In the genomic region with DNA sequence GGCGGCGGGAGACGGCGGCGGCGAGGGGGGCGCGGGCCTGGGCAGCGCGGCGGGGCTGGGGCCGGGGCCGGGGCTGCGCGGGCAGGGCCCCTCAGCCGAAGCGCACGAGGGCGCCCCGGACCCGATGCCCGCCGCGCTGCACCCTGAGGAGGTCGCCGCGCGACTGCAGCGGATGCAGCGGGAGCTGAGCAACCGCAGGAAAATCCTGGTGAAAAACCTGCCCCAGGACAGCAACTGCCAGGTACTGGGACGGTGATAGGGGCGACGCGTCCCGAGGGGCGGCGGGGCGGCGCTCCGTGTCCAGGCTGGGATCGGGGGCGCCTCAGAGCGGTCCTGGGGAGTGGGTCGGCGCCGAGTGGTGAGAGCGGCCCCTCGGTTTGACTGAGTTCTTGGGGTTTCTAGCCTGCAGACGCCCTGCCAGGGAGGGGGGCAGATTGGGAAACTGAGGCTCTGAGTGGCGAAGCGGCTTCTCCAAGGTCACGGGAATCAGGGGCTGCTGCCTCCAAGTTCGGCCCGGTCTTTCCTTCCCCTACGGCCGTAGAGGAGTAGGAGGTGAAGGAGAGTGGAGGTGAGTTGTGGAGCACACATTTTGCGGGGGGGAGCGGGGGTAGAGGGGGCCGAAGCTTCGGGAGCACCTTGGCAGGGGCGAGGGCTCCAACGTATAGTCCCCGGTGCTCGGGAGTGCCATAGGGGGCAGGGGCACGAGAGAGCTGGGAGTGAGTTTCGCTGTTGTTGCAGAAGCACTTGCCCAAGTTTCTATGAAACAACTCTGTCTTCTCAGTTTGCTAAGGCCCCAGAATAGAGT, we compare ENCODE assay signal across 8 cellular contexts. TPM values are rescaled to one million over a fixed set of nuclear protein-coding genes. Genes with fewer than 3 reads are reported as not detected.
A peak's percentile ranks its signal among the peaks of the same experiment; 100 is the strongest.
DNase-seq lines count a peak whose midpoint lies in the region; ATAC-seq and TF ChIP-seq lines count a peak whose summit lies in the region.

No MANE protein-coding gene starts in this region.

- DNase-seq in NAMALWA (ENCODE audit: low spot score) (peak; percentile 55), esophagus muscularis mucosa (ENCODE audit: extremely low spot score) (no peak), uterus (peak; percentile 28 to 29)
- DNase-seq in activated CD8-positive, alpha-beta memory T cell treated with anti-CD3 and anti-CD28 coated beads, Interleukin-2, amount 50 U/mL, for 48 hours = peak; percentile 63

- no peak for TF ChIP-seq POLR2A in esophagus muscularis mucosa (IDR thresholded peaks at IDR 0.05; ENCODE audit: low read depth)
- TF ChIP-seq POLR2A in uterus (IDR thresholded peaks at IDR 0.05) = no peak

- no peak for TF ChIP-seq EP300 in esophagus muscularis mucosa (IDR thresholded peaks at IDR 0.05)

- 0% methylated on average over 33 of the region's 67 CpGs for WGBS in esophagus muscularis mucosa

- H3K4me3 ChIP-seq in esophagus muscularis mucosa (peak overlapping the region; percentile 79 to 93 (median 86)), muscle layer of duodenum (ENCODE audit: low read depth in 1 of 2, low read length in 2 of 2) (peak overlapping the region; percentile 74 to 94), uterus (peak overlapping the region; percentile 84 to 95)

- H3K27me3 ChIP-seq in esophagus muscularis mucosa (no peaks in the 10 kb centered on the region), muscle layer of duodenum (ENCODE audit: low read depth, low read length) (no peaks in the 10 kb centered on the region), uterus (no peaks in the 10 kb centered on the region)

- TF ChIP-seq CTCF in C4-2B (conservative IDR thresholded peaks at IDR 0.05) (no peak), esophagus muscularis mucosa (IDR thresholded peaks at IDR 0.05) (no peak), uterus (IDR thresholded peaks at IDR 0.05) (no peak)

- peak overlapping the region; percentile 72 for H3K27ac ChIP-seq in C4-2B
- H3K27ac ChIP-seq in esophagus muscularis mucosa (replicated peaks in 1 of 4) = peak overlapping the region; percentile 87 to 93 (median 88)
- peak overlapping the region; percentile 72 for H3K27ac ChIP-seq in muscle layer of duodenum (ENCODE audit: low read length)
- peak overlapping the region; percentile 88 to 90 for H3K27ac ChIP-seq in uterus

- H3K36me3 ChIP-seq in esophagus muscularis mucosa (no peaks in the 10 kb centered on the region), muscle layer of duodenum (ENCODE audit: control insufficient read depth in 1 of 2, insufficient read depth in 2 of 2, low read length in 2 of 2) (no peaks in the 10 kb centered on the region), uterus (no peaks in the 10 kb centered on the region)

- peaks cover 29 to 51% (median 49%) of the 10 kb centered on the region in 4 donors for H3K4me1 ChIP-seq in esophagus muscularis mucosa
- peaks cover 0 to 17% of the 10 kb centered on the region in 2 donors for H3K4me1 ChIP-seq in muscle layer of duodenum (ENCODE audit: control insufficient read depth in 1 of 2, insufficient read depth in 2 of 2, low read length in 2 of 2)
- no peaks in the 10 kb centered on the region for H3K4me1 ChIP-seq in uterus

- H3K9me3 ChIP-seq in esophagus muscularis mucosa (no peaks in the 10 kb centered on the region), muscle layer of duodenum (ENCODE audit: control insufficient read depth in 1 of 2, low read length in 2 of 2) (no peaks in the 10 kb centered on the region), uterus (no peaks in the 10 kb centered on the region)

- ATAC-seq in GM19395 (IDR thresholded peaks at IDR 0.05; ENCODE audit: unreplicated experiment) = peak; percentile 34
- no peak for ATAC-seq in HG03457 (IDR thresholded peaks at IDR 0.05; ENCODE audit: unreplicated experiment)

- intact Hi-C loops in esophagus muscularis mucosa (cut with DNase I) (loop anchor here (2.0 to 10.0 kb wide), 2 partner anchors 79 to 219 kb away; partner anchors contain the start of gene JAK1), uterus (cut with DNase I; ENCODE audit: low total_unique reads) (no loop called here)

RNA-seq across cellular contexts. Expression of gene RAVER2, which starts 0.5 kb away (rescaled TPM):
- 10 to 100 TPM; 17.9 to 30.2 (median 22.4) TPM for total RNA-seq in esophagus muscularis mucosa
- 10 to 100 TPM; 10.6 to 24.0 (median 18.9) TPM for total RNA-seq in uterus
